8 cellular contexts compared by ENCODE assay signal in the genomic region with DNA sequence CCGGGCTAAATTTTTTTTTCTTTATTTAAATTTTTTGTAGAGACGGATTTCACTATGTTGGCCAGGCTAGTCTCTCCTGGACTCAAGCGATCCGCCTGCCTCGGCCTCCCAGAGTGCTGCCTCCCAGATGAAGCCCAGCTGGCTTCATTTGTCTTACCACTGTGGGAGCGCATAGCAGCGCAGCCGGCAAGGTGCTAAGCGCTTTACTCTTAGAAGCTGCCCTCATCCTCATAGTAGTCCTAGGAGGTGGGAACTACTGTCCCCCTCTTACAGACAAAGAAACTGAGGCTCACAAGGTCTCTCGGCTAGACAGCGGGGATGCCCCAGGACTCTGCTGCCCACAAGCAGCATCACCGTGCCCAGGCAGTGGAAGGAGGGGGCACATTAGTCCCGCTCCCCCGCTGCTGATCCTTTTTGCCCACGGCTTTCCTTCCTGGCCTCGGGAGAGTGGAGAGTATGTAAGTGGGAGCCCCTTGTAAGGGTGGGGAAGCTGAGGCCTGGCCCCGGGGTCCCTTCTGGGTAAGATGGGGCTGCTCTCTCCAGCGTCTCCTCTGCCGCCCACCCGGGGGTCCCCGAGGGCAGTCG. TPM values are rescaled to one million over a fixed set of nuclear protein-coding genes. Genes with fewer than 3 reads are reported as not detected.
DNase-seq lines count a peak whose midpoint lies in the region; ATAC-seq, FAIRE-seq and TF ChIP-seq lines count a peak whose summit lies in the region.

No MANE protein-coding gene starts in this region.

- intact Hi-C loops in endothelial cell of umbilical vein (cut with micrococcal nuclease) = no loop called here

- TF ChIP-seq CTCF in AG10803 (conservative IDR thresholded peaks at IDR 0.05; ENCODE audit: low read length) = no peak
- TF ChIP-seq CTCF in OCI-LY3 (IDR thresholded peaks at IDR 0.05; ENCODE audit: low read depth, low read length) = no peak
- no peak for TF ChIP-seq CTCF in endothelial cell of umbilical vein (IDR thresholded peaks at IDR 0.05; ENCODE audit: extremely low read depth in 1 of 2, insufficient read depth in 1 of 2, low read depth in 1 of 2, low read length in 2 of 2)

- H3K27me3 ChIP-seq in OCI-LY3 (ENCODE audit: low read depth, low read length) (no peaks in the 10 kb centered on the region), endothelial cell of umbilical vein (ENCODE audit: control insufficient read depth in 2 of 2, insufficient read depth in 2 of 2, low read length in 2 of 2) (peaks cover 0 to 3% of the 10 kb centered on the region in 2 experiments)

- no peak overlapping the region for H3K27ac Mint-ChIP-seq in natural killer cell treated with Interleukin-12 subunit alpha and Interleukin-12 subunit beta and Interleukin-15 and Interleukin-18, amount 100 ng/mL, for 72 hours

- H4K20me1 ChIP-seq in OCI-LY3 (ENCODE audit: insufficient read depth, low read length) (no peaks in the 10 kb centered on the region), endothelial cell of umbilical vein (replicated peaks; ENCODE audit: control insufficient read depth, extremely low read depth, insufficient read depth, low read length) (no peaks in the 10 kb centered on the region)

- DNase-seq in AG10803 (ENCODE audit: low read depth) (no peak), endothelial cell of umbilical vein (ENCODE audit: low read depth, low spot score) (no peak), foreskin melanocyte (no peak)
- no peak for DNase-seq in natural killer cell treated with Interleukin-12 subunit alpha and Interleukin-12 subunit beta and Interleukin-15 and Interleukin-18, amount 100 ng/mL, for 72 hours (ENCODE audit: low spot score)
- DNase-seq in activated CD4-positive, alpha-beta T cell treated with anti-CD3 and anti-CD28 coated beads, Interleukin-2, amount 50 U/mL, for 1 hour = no peak

- H2AFZ ChIP-seq in OCI-LY3 (ENCODE audit: low read depth, low read length) = peak overlapping the region; percentile 60
- peak overlapping the region; percentile 77 for H2AFZ ChIP-seq in endothelial cell of umbilical vein (ENCODE audit: low read depth, low read length)

- peak overlapping the region; percentile 41 for H3K4me3 Mint-ChIP-seq in natural killer cell treated with Interleukin-12 subunit alpha and Interleukin-12 subunit beta and Interleukin-15 and Interleukin-18, amount 100 ng/mL, for 72 hours

- peak overlapping the region; percentile 81 for H3K9ac ChIP-seq in OCI-LY3 (ENCODE audit: low read length)
- H3K9ac ChIP-seq in endothelial cell of umbilical vein (replicated peaks; ENCODE audit: extremely low read depth, insufficient read depth, low read length) = no peak overlapping the region

- H3K27ac ChIP-seq in OCI-LY3 (ENCODE audit: low read length) (no peak overlapping the region), endothelial cell of umbilical vein (ENCODE audit: insufficient read depth, low read depth, low read length) (no peak overlapping the region)

- ATAC-seq in natural killer cell treated with Interleukin-12 subunit alpha and Interleukin-12 subunit beta and Interleukin-15 and Interleukin-18, amount 100 ng/mL, for 72 hours = no peak
- no peak for ATAC-seq in GM21423 (IDR thresholded peaks at IDR 0.05; ENCODE audit: unreplicated experiment)
- ATAC-seq in HG03108 (IDR thresholded peaks at IDR 0.05; ENCODE audit: unreplicated experiment) = no peak

- no TSS peak for BruUV-seq in endothelial cell of umbilical vein (replicated peaks; lab: Mats Ljungman, UMichigan)

- dilution Hi-C loops in endothelial cell of umbilical vein (cut with MboI; ENCODE audit: extremely low pct_ligation_motif_present, low sequenced_read_pairs) = no loop called here

- H3K36me3 ChIP-seq in OCI-LY3 (replicated peaks; ENCODE audit: low read depth, low read length) = no peaks in the 10 kb centered on the region
- no peaks in the 10 kb centered on the region for H3K36me3 ChIP-seq in endothelial cell of umbilical vein (ENCODE audit: control insufficient read depth in 2 of 2, extremely low read depth in 1 of 2, insufficient read depth in 2 of 2, low read length in 2 of 2)

- H3K4me2 ChIP-seq in OCI-LY3 (ENCODE audit: low read length) (peak overlapping the region; percentile 96), endothelial cell of umbilical vein (ENCODE audit: insufficient read depth, low read length) (peak overlapping the region; percentile 50)

- POLR2A ChIA-PET in endothelial cell of umbilical vein (lab: Charles Lee) = no interaction called here

- no peaks in the 10 kb centered on the region for H3K79me2 ChIP-seq in OCI-LY3 (ENCODE audit: low read length)
- no peaks in the 10 kb centered on the region for H3K79me2 ChIP-seq in endothelial cell of umbilical vein (ENCODE audit: control insufficient read depth, insufficient read depth, low read length)

- H3K9me3 Mint-ChIP-seq in natural killer cell treated with Interleukin-12 subunit alpha and Interleukin-12 subunit beta and Interleukin-15 and Interleukin-18, amount 100 ng/mL, for 72 hours = no peaks in the 10 kb centered on the region

- H3K27me3 Mint-ChIP-seq in natural killer cell treated with Interleukin-12 subunit alpha and Interleukin-12 subunit beta and Interleukin-15 and Interleukin-18, amount 100 ng/mL, for 72 hours = peaks cover 20 to 29% of the 10 kb centered on the region in 2 donors

- H3K36me3 Mint-ChIP-seq in natural killer cell treated with Interleukin-12 subunit alpha and Interleukin-12 subunit beta and Interleukin-15 and Interleukin-18, amount 100 ng/mL, for 72 hours = no peaks in the 10 kb centered on the region

- FAIRE-seq in endothelial cell of umbilical vein (lab: Jason Lieb, UNC) = no peak

- no peak for TF ChIP-seq POLR2A in endothelial cell of umbilical vein (IDR thresholded peaks at IDR 0.05; ENCODE audit: low read depth, low read length)

- H3K4me3 ChIP-seq in AG10803 (ENCODE audit: low read length) = peak overlapping the region; percentile 67
- H3K4me3 ChIP-seq in OCI-LY3 (ENCODE audit: low read length) = peak overlapping the region; percentile 94
- H3K4me3 ChIP-seq in endothelial cell of umbilical vein (replicated peaks in 1 of 3; ENCODE audit: insufficient read depth in 1 of 3, low read depth in 1 of 3, low read length in 3 of 3) = peak overlapping the region; percentile 28 to 43 (median 32)

- H3K4me1 ChIP-seq in OCI-LY3 (ENCODE audit: low read length) = peaks cover 6% of the 10 kb centered on the region
- peaks cover 13% of the 10 kb centered on the region for H3K4me1 ChIP-seq in endothelial cell of umbilical vein (ENCODE audit: control insufficient read depth, extremely low read depth, insufficient read depth, low read length)

- peaks cover 0 to 5% of the 10 kb centered on the region in 2 donors for H3K4me1 Mint-ChIP-seq in natural killer cell treated with Interleukin-12 subunit alpha and Interleukin-12 subunit beta and Interleukin-15 and Interleukin-18, amount 100 ng/mL, for 72 hours (ENCODE audit: low read depth in 2 of 2)

- H3K9me1 ChIP-seq in endothelial cell of umbilical vein (replicated peaks; ENCODE audit: control insufficient read depth, extremely low read depth, insufficient read depth, low read length) = no peaks in the 10 kb centered on the region

- no peaks in the 10 kb centered on the region for H3K9me3 ChIP-seq in OCI-LY3 (ENCODE audit: insufficient read depth, low read length)
- H3K9me3 ChIP-seq in endothelial cell of umbilical vein (replicated peaks; ENCODE audit: control insufficient read depth, insufficient read depth, low read length) = no peaks in the 10 kb centered on the region

- CTCF ChIA-PET in endothelial cell of umbilical vein (lab: Charles Lee) = no interaction called here

TF ChIP-seq in endothelial cell of umbilical vein, 7 proteins besides CTCF, POLR2A, EP300 and RAD21 (continues in another document):
- TF ChIP-seq, protein P1, sequence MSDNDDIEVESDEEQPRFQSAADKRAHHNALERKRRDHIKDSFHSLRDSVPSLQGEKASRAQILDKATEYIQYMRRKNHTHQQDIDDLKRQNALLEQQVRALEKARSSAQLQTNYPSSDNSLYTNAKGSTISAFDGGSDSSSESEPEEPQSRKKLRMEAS (IDR thresholded peaks at IDR 0.05; ENCODE audit: insufficient read depth, insufficient read length) = no peak
- no peak for TF ChIP-seq FOS (IDR thresholded peaks at IDR 0.05; ENCODE audit: borderline replicate concordance, insufficient read depth, low read length)

RNA-seq across cellular contexts. Expression of a gene that starts 0.7 kb away (rescaled TPM):
- 14.8 and 23.6 TPM in 2 replicates for total RNA-seq in endothelial cell of umbilical vein
- 77.2 and 89.7 TPM in 2 replicates for polyA plus RNA-seq in endothelial cell of umbilical vein
- polyA plus RNA-seq in endothelial cell of umbilical vein (2011; cell fraction: cytosol; rRNA removed) = 46.0 and 59.0 TPM in 2 replicates
- polyA plus RNA-seq in endothelial cell of umbilical vein (2011; cell fraction: nucleus; rRNA removed) = 13.8 and 15.0 TPM in 2 replicates
- polyA plus RNA-seq in endothelial cell of umbilical vein (2012) = 69.8 and 78.5 TPM in 2 replicates
- polyA minus RNA-seq in endothelial cell of umbilical vein = 15.7 and 35.0 TPM in 2 replicates
- polyA minus RNA-seq in endothelial cell of umbilical vein (2011; cell fraction: cytosol; rRNA and poly(A)+ RNA removed) = 7.7 TPM
- polyA minus RNA-seq in endothelial cell of umbilical vein (2011; cell fraction: nucleus; rRNA and poly(A)+ RNA removed) = 3.2 and 3.3 TPM in 2 replicates
- total RNA-seq in natural killer cell treated with Interleukin-12 subunit alpha and Interleukin-12 subunit beta and Interleukin-15 and Interleukin-18, amount 100 ng/mL, for 72 hours = 1 to 10 TPM; 2.5 to 5.9 TPM

RNA-seq across cellular contexts. Expression of a gene that starts 14.2 kb away (rescaled TPM):
- not detected in 2 replicates for total RNA-seq in endothelial cell of umbilical vein
- polyA plus RNA-seq in endothelial cell of umbilical vein = not detected in 2 replicates
- polyA plus RNA-seq in endothelial cell of umbilical vein (2011; cell fraction: cytosol; rRNA removed) = 0.04 TPM in 1 of 2 replicates, not detected in the other
- polyA plus RNA-seq in endothelial cell of umbilical vein (2011; cell fraction: nucleus; rRNA removed) = 0.52 TPM in 1 of 2 replicates, not detected in the other
- not detected in 2 replicates for polyA plus RNA-seq in endothelial cell of umbilical vein (2012)
- polyA minus RNA-seq in endothelial cell of umbilical vein = not detected in 2 replicates
- polyA minus RNA-seq in endothelial cell of umbilical vein (2011; cell fraction: cytosol; rRNA and poly(A)+ RNA removed) = not detected
- not detected in 2 replicates for polyA minus RNA-seq in endothelial cell of umbilical vein (2011; cell fraction: nucleus; rRNA and poly(A)+ RNA removed)
- total RNA-seq in natural killer cell treated with Interleukin-12 subunit alpha and Interleukin-12 subunit beta and Interleukin-15 and Interleukin-18, amount 100 ng/mL, for 72 hours = under 1 TPM in 1 of 2 donors, not detected in 1; 0.38 TPM

RNA-seq across cellular contexts. Expression of a gene that starts 29.8 kb away (rescaled TPM):
- 0.64 TPM in 1 of 2 replicates, not detected in the other for total RNA-seq in endothelial cell of umbilical vein
- polyA plus RNA-seq in endothelial cell of umbilical vein = 0.14 and 0.49 TPM in 2 replicates
- 0.25 and 0.34 TPM in 2 replicates for polyA plus RNA-seq in endothelial cell of umbilical vein (2011; cell fraction: cytosol; rRNA removed)
- polyA plus RNA-seq in endothelial cell of umbilical vein (2011; cell fraction: nucleus; rRNA removed) = 0.09 and 0.66 TPM in 2 replicates
- 0.18 and 0.28 TPM in 2 replicates for polyA plus RNA-seq in endothelial cell of umbilical vein (2012)
- 1.1 TPM in 1 of 2 replicates, not detected in the other for polyA minus RNA-seq in endothelial cell of umbilical vein
- polyA minus RNA-seq in endothelial cell of umbilical vein (2011; cell fraction: cytosol; rRNA and poly(A)+ RNA removed) = not detected
- polyA minus RNA-seq in endothelial cell of umbilical vein (2011; cell fraction: nucleus; rRNA and poly(A)+ RNA removed) = not detected in 2 replicates
- total RNA-seq in natural killer cell treated with Interleukin-12 subunit alpha and Interleukin-12 subunit beta and Interleukin-15 and Interleukin-18, amount 100 ng/mL, for 72 hours = not detected

Comparison
In these comparisons a context has a peak if more than half of its experiments do, and no peak if none do; other contexts are left out.
1. H3K4me3 ChIP-seq: peak in every context shown above with its lines; median percentile 94 in OCI-LY3; 67 in AG10803; 32 in endothelial cell of umbilical vein.